Comparison of ENCODE assay signal across 24 cellular contexts in the genomic region with DNA sequence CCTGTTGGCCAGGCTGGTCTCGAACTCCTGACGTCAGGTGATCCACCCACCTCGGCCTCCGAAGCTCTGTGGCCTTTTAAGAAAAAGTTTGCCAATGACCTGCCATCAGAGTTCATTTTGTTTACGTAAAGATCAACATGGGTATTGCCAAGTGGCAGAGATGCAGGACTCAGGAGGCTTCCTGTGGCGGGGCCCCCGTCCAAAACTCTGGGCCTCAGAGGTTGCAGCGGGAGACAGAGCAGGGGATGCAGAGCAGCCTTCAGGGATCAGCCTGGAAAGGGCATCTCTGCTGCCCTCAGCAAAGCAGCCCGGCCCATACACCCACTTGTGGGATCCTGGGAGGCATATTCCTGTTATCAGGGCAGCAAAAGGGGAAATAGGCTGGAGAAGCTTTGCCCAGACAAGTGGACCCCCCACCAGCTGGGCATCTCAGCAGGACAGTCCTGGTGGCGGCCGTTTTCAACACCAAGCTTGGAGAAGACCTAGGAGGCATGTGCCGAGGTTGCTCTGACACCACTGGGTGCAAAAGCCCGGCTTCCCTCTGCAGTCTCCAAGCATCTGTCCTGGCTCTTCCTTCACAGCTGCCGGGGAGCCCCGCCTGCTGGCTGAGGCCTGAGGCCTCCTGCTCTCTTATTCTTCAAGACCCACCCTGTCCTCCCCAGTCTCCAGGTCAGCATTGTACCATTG.
DNase-seq lines count a peak whose midpoint lies in the region; ATAC-seq and TF ChIP-seq lines count a peak whose summit lies in the region.
"Had no signal": no experiment of that assay in that cellular context is flagged by ENCODE, and none has a peak within 500 bp of the region (broad histone marks: within the 10 kb centered on the region; RNA-seq: fewer than 3 reads in every experiment).

No MANE protein-coding gene starts in this region.

- H3K23ac ChIP-seq in neuronal stem cell (ENCODE audit: low read depth, low read length, poor library complexity) = no peak overlapping the region

- no peak overlapping the region for H4K8ac ChIP-seq in neuronal stem cell (ENCODE audit: low read depth, low read length)

- H3K9me3 ChIP-seq in heart right ventricle = peaks cover 0 to 33% (median 15%) of the 10 kb centered on the region in 11 donors
- H3K9me3 ChIP-seq in right cardiac atrium (ENCODE audit: control insufficient read depth, low read length) = peaks cover 3% of the 10 kb centered on the region
- peaks cover 2 to 12% of the 10 kb centered on the region in 2 donors for H3K9me3 ChIP-seq in neuronal stem cell (replicated peaks in 1 of 2; ENCODE audit: control insufficient read depth in 2 of 2, insufficient read depth in 1 of 2, low read depth in 1 of 2, low read length in 2 of 2)
- H3K9me3 ChIP-seq: A549 had no signal

- no peak overlapping the region for H3K4me3 Mint-ChIP-seq in activated naive CD8-positive, alpha-beta T cell treated with anti-CD3 and anti-CD28 coated beads for 36 hours
- no peak overlapping the region for H3K4me3 Mint-ChIP-seq in activated naive CD8-positive, alpha-beta T cell treated with anti-CD3 and anti-CD28 coated beads, Interleukin-2, amount 50 U/mL, for 24 hours
- H3K4me3 Mint-ChIP-seq: CD14-positive monocyte; CD4-positive, alpha-beta T cell; CD8-positive, alpha-beta memory T cell had no signal

- H3K18ac ChIP-seq in neuronal stem cell (ENCODE audit: low read length) = no peak overlapping the region

- H3K9me3 Mint-ChIP-seq in activated naive CD8-positive, alpha-beta T cell treated with anti-CD3 and anti-CD28 coated beads for 36 hours = peaks cover 6% of the 10 kb centered on the region
- H3K9me3 Mint-ChIP-seq in activated naive CD8-positive, alpha-beta T cell treated with anti-CD3 and anti-CD28 coated beads, Interleukin-2, amount 50 U/mL, for 24 hours = peaks cover 12% of the 10 kb centered on the region

- H3K79me1 ChIP-seq in neuronal stem cell (ENCODE audit: low read depth, low read length) = peaks cover 2% of the 10 kb centered on the region

- H3K27me3 ChIP-seq in heart right ventricle (peaks cover 0 to 3% (median 0%) of the 10 kb centered on the region in 7 donors), right cardiac atrium (ENCODE audit: control insufficient read depth, insufficient read depth) (no peaks in the 10 kb centered on the region), neuronal stem cell (ENCODE audit: control insufficient read depth in 3 of 3, insufficient read depth in 3 of 3, low read depth in 1 of 3, low read length in 3 of 3) (no peaks in the 10 kb centered on the region)
- H3K27me3 ChIP-seq: BE2C; BLaER1 treated with 17β-estradiol and CSF1 and Interleukin-3, amounts not matched to agents 10 nM and 100 nM had no signal

- H3K9ac ChIP-seq in neuronal stem cell (ENCODE audit: low read depth, low read length, poor library complexity) = peak overlapping the region; percentile 68
- H3K9ac ChIP-seq: BLaER1 treated with 17β-estradiol and CSF1 and Interleukin-3, amounts not matched to agents 10 nM and 100 nM; GM23248 had no signal

- no peak overlapping the region for H2AK5ac ChIP-seq in neuronal stem cell (ENCODE audit: low read depth, low read length)

- no peak overlapping the region for H2BK12ac ChIP-seq in neuronal stem cell (ENCODE audit: low read length)

- H2AFZ ChIP-seq in neuronal stem cell (ENCODE audit: low read length) = no peak overlapping the region
- H2AFZ ChIP-seq: GM23248 had no signal

- peak overlapping the region; percentile 20 for H3K27ac Mint-ChIP-seq in activated naive CD8-positive, alpha-beta T cell treated with anti-CD3 and anti-CD28 coated beads for 36 hours
- no peak overlapping the region for H3K27ac Mint-ChIP-seq in activated naive CD8-positive, alpha-beta T cell treated with anti-CD3 and anti-CD28 coated beads, Interleukin-2, amount 50 U/mL, for 24 hours
- H3K27ac Mint-ChIP-seq: CD14-positive monocyte; CD4-positive, alpha-beta T cell had no signal

- H3K36me3 Mint-ChIP-seq in activated naive CD8-positive, alpha-beta T cell treated with anti-CD3 and anti-CD28 coated beads for 36 hours = no peaks in the 10 kb centered on the region
- no peaks in the 10 kb centered on the region for H3K36me3 Mint-ChIP-seq in activated naive CD8-positive, alpha-beta T cell treated with anti-CD3 and anti-CD28 coated beads, Interleukin-2, amount 50 U/mL, for 24 hours (ENCODE audit: low read depth)
- H3K36me3 Mint-ChIP-seq: CD14-positive monocyte; CD8-positive, alpha-beta memory T cell had no signal

- no peak overlapping the region for H2BK15ac ChIP-seq in neuronal stem cell (ENCODE audit: low read length)

- no peak overlapping the region for H3K4me2 ChIP-seq in neuronal stem cell (ENCODE audit: insufficient read depth, low read length, poor library complexity, severe bottlenecking)
- H3K4me2 ChIP-seq: A549; BLaER1 treated with 17β-estradiol and CSF1 and Interleukin-3, amounts not matched to agents 10 nM and 100 nM had no signal

- DNase-seq in activated naive CD8-positive, alpha-beta T cell treated with anti-CD3 and anti-CD28 coated beads for 36 hours = no peak
- no peak for DNase-seq in activated naive CD8-positive, alpha-beta T cell treated with anti-CD3 and anti-CD28 coated beads, Interleukin-2, amount 50 U/mL, for 24 hours
- DNase-seq in left cardiac atrium = peak; percentile 13
- no peak for DNase-seq in heart right ventricle
- DNase-seq in right cardiac atrium = peak in 2 of 3 donors; percentile 13 to 31
- no peak for DNase-seq in neuronal stem cell (ENCODE audit: low spot score)
- no peak for DNase-seq in NCI-H748 treated with DMSO at 0.1 percent for 48 hours (lab: John Stamatoyannopoulos, UW)
- DNase-seq: 8988T; ACHN; AML-193; BE2C; CD4-positive, alpha-beta T cell; DMS153; DMS79; EL; GDM1; GM23248; H7; HCEC 1CT had no signal

- no peaks in the 10 kb centered on the region for H3K27me3 Mint-ChIP-seq in activated naive CD8-positive, alpha-beta T cell treated with anti-CD3 and anti-CD28 coated beads for 36 hours
- H3K27me3 Mint-ChIP-seq in activated naive CD8-positive, alpha-beta T cell treated with anti-CD3 and anti-CD28 coated beads, Interleukin-2, amount 50 U/mL, for 24 hours = no peaks in the 10 kb centered on the region
- H3K27me3 Mint-ChIP-seq: CD4-positive, alpha-beta T cell had no signal

- TF ChIP-seq CTCF in heart right ventricle (IDR thresholded peaks at IDR 0.05) = no peak

- no peak overlapping the region for H4K91ac ChIP-seq in neuronal stem cell (ENCODE audit: low read depth, low read length, poor library complexity)

- H3K27ac ChIP-seq in heart right ventricle (no peak overlapping the region), right cardiac atrium (ENCODE audit: low read length) (no peak overlapping the region), neuronal stem cell (replicated peaks; ENCODE audit: low read length) (no peak overlapping the region)
- H3K27ac ChIP-seq: A549; BLaER1 treated with 17β-estradiol and CSF1 and Interleukin-3, amounts not matched to agents 10 nM and 100 nM; GM23248 had no signal

- H2BK5ac ChIP-seq in neuronal stem cell (ENCODE audit: low read length) = no peak overlapping the region

- H3K36me3 ChIP-seq in heart right ventricle (no peaks in the 10 kb centered on the region), neuronal stem cell (replicated peaks in 1 of 2; ENCODE audit: control insufficient read depth in 2 of 2, insufficient read depth in 2 of 2, low read length in 2 of 2) (peaks cover 0 to 2% of the 10 kb centered on the region in 2 donors)
- H3K36me3 ChIP-seq: BE2C had no signal

- no peak overlapping the region for H3K4ac ChIP-seq in neuronal stem cell (ENCODE audit: low read length)

- WGBS in heart right ventricle, 2 donors = 82 to 85% methylated on average over 15 of the region's 15 CpGs
- 82% methylated on average over 15 of the region's 15 CpGs for WGBS in right cardiac atrium
- WGBS in neuronal stem cell (ENCODE audit: extremely low coverage in 2 of 2, insufficient read length in 2 of 2, insufficient replicate concordance in 1 of 2), 2 donors = no CpG with 5 or more reads among the region's 15 CpGs

- H3K4me3 ChIP-seq in heart right ventricle (no peak overlapping the region), right cardiac atrium (ENCODE audit: low read length) (no peak overlapping the region), neuronal stem cell (ENCODE audit: low read length in 2 of 2) (no peak overlapping the region)
- H3K4me3 ChIP-seq: A549; BLaER1 treated with 17β-estradiol and CSF1 and Interleukin-3, amounts not matched to agents 10 nM and 100 nM; GM12878; GM23248 had no signal

- no peak for ATAC-seq in activated naive CD8-positive, alpha-beta T cell treated with anti-CD3 and anti-CD28 coated beads, Interleukin-2, amount 50 U/mL, for 24 hours
- no peak for ATAC-seq in left cardiac atrium
- ATAC-seq in heart right ventricle = no peak
- no peak for ATAC-seq in right cardiac atrium
- ATAC-seq: A549, GM12878 had no signal

- intact Hi-C loops in left cardiac atrium (cut with DNase I) = no loop called here
- intact Hi-C loops in heart right ventricle (cut with DNase I) = no loop called here
- intact Hi-C loops in right cardiac atrium (cut with DNase I) = no loop called here

- H3K4me1 Mint-ChIP-seq in activated naive CD8-positive, alpha-beta T cell treated with anti-CD3 and anti-CD28 coated beads for 36 hours = no peaks in the 10 kb centered on the region
- H3K4me1 Mint-ChIP-seq in activated naive CD8-positive, alpha-beta T cell treated with anti-CD3 and anti-CD28 coated beads, Interleukin-2, amount 50 U/mL, for 24 hours = no peaks in the 10 kb centered on the region
- H3K4me1 Mint-ChIP-seq: CD14-positive monocyte; CD8-positive, alpha-beta memory T cell had no signal

- no peak overlapping the region for H2BK120ac ChIP-seq in neuronal stem cell (ENCODE audit: low read depth, low read length)

- H3K4me1 ChIP-seq in heart right ventricle (no peaks in the 10 kb centered on the region), right cardiac atrium (ENCODE audit: control insufficient read depth, insufficient read depth, low read length) (no peaks in the 10 kb centered on the region), neuronal stem cell (ENCODE audit: control insufficient read depth in 2 of 2, insufficient read depth in 1 of 2, low read depth in 1 of 2, low read length in 2 of 2) (no peaks in the 10 kb centered on the region)
- H3K4me1 ChIP-seq: A549, BE2C had no signal

- H3K14ac ChIP-seq in neuronal stem cell (ENCODE audit: low read length) = no peak overlapping the region

Comparison
In these comparisons a context has a peak if more than half of its experiments do, and no peak if none do; other contexts are left out.
1. DNase-seq: peak in left cardiac atrium (single experiment) and right cardiac atrium (2 of 3); none in activated naive CD8-positive, alpha-beta T cell treated with anti-CD3 and anti-CD28 coated beads for 36 hours (single experiment), activated naive CD8-positive, alpha-beta T cell treated with anti-CD3 and anti-CD28 coated beads, Interleukin-2, amount 50 U/mL, for 24 hours (single experiment), heart right ventricle (0 of 2), neuronal stem cell (single experiment) and NCI-H748 treated with DMSO at 0.1 percent for 48 hours (single experiment).